ENCODE assay signal across 2 cellular contexts in genomic region chr11:27313157-27313821, GRCh38.
TF ChIP-seq lines count a peak whose summit lies in the region.

No MANE protein-coding gene starts in this region.

TF ChIP-seq in IMR-90, 13 proteins besides CTCF, POLR2A, EP300 and RAD21:
- TF ChIP-seq NFE2L2 (IDR thresholded peaks at IDR 0.05; ENCODE audit: low read depth, low read length), result no peak
- TF ChIP-seq MXI1 (IDR thresholded peaks at IDR 0.05; ENCODE audit: borderline replicate concordance, low read depth, low read length), result no peak
- TF ChIP-seq ELK1 (IDR thresholded peaks at IDR 0.05; ENCODE audit: borderline replicate concordance, low read depth, low read length), result no peak
- TF ChIP-seq MAFK (IDR thresholded peaks at IDR 0.05; ENCODE audit: low read depth, low read length), result peak; percentile 38

TF ChIP-seq in K562, 482 proteins besides CTCF, POLR2A, EP300 and RAD21:
- TF ChIP-seq FOXK1 (CRISPR knock-in tag; IDR thresholded peaks at IDR 0.05; ENCODE audit: borderline replicate concordance) (no peak), ZNF609 (CRISPR knock-in tag; IDR thresholded peaks at IDR 0.05; ENCODE audit: borderline replicate concordance) (no peak), C11orf30 (IDR thresholded peaks at IDR 0.05; ENCODE audit: low read depth) (peak; percentile 21; the same call in 1 of the 2 replicates), ZNF316 (IDR thresholded peaks at IDR 0.05) (peak; percentile 61), ZBTB7A (IDR thresholded peaks at IDR 0.05; ENCODE audit: borderline replicate concordance, control insufficient read depth, low read depth, low read length) (no peak), SAFB (IDR thresholded peaks at IDR 0.05; ENCODE audit: borderline replicate concordance, low read depth, low read length) (no peak), ZMIZ1 (IDR thresholded peaks at IDR 0.05; ENCODE audit: low read depth in 2 of 2, low read length in 2 of 2) (no peak), ZNF174 (CRISPR knock-in tag; IDR thresholded peaks at IDR 0.05) (no peak)
